ENCODE assay signal across 30 cellular contexts in the genomic region with DNA sequence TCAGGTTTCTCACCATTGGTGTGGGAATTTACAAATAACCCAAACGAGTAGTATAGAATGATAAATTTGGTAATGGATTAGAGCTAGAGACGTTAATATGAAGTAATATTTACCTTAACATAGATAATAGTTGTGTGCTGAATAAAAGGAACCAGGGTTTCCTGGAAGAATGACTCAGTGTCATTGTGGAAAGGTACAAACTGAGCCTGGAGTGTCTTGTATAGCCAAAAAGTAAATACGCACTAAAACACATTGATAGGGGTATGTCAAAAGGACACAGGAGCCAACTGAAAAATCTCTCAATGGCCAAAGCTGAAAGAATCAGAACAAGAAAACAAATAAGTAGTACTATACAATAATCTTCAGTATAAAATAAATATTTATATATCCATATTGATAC.
"Had no signal": no experiment of that assay in that cellular context is flagged by ENCODE, and none has a peak within 500 bp of the region (broad histone marks: within the 10 kb centered on the region; RNA-seq: fewer than 3 reads in every experiment).

No MANE protein-coding gene starts in this region.

- H3K4me3 ChIP-seq: ascending aorta, coronary artery, dorsolateral prefrontal cortex, gastroesophageal sphincter, hepatocyte, ovary, skin epidermis, testis, transverse colon had no signal

- H3K4me1 ChIP-seq: ascending aorta, gastroesophageal sphincter, testis had no signal

- ATAC-seq: activated CD4-positive, CD25-positive, alpha-beta regulatory T cell treated with anti-CD3 and anti-CD28 coated beads, Interleukin-2, amount 50 U/mL, for 24 hours; gastroesophageal sphincter; left cardiac atrium; naive thymus-derived CD4-positive, alpha-beta T cell; sciatic nerve; stimulated activated naive CD8-positive, alpha-beta T cell treated with anti-CD3 and anti-CD28 coated beads, Interleukin-15, Interleukin-2, amounts not matched to agents 100 U/mL and 50 U/mL, for 24 hours had no signal

- H3K36me3 ChIP-seq: ascending aorta, brain microvascular endothelial cell, gastroesophageal sphincter, ovary, transverse colon, WERI-Rb-1 had no signal

- H3K27me3 ChIP-seq: ascending aorta, brain microvascular endothelial cell, dorsolateral prefrontal cortex, gastroesophageal sphincter, hepatocyte, ovary, testis, transverse colon had no signal

- DNase-seq: activated CD4-positive, alpha-beta T cell treated with anti-CD3 and anti-CD28 coated beads for 48 hours; activated CD4-positive, alpha-beta T cell treated with anti-CD3 and anti-CD28 coated beads, Interleukin-2, amount 50 U/mL, for 48 hours; activated CD8-positive, alpha-beta memory T cell treated with anti-CD3 and anti-CD28 coated beads for 24 hours; activated effector memory CD4-positive, alpha-beta T cell treated with anti-CD3 and anti-CD28 coated beads, Interleukin-2, amount 50 U/mL, for 16 hours; activated naive CD4-positive, alpha-beta T cell treated with anti-CD3 and anti-CD28 coated beads for 36 hours; activated naive CD8-positive, alpha-beta T cell treated with anti-CD3 and anti-CD28 coated beads for 36 hours; activated T-cell treated with anti-CD3 and anti-CD28 coated beads, Interleukin-2, amount 50 U/mL, for 1 hour; brain microvascular endothelial cell; dorsolateral prefrontal cortex; effector memory CD4-positive, alpha-beta T cell; erythroblast; left cardiac atrium; mammary epithelial cell; midbrain; naive thymus-derived CD4-positive, alpha-beta T cell; ovary; stimulated activated CD4-positive, alpha-beta T cell treated with anti-CD3 and anti-CD28 coated beads, Interleukin-12 subunit alpha, Interleukin-12 subunit beta, amount 100 ng/mL, for 4 hours; stimulated activated CD4-positive, alpha-beta T cell treated with anti-CD3 and anti-CD28 coated beads, Interleukin-4, amount 100 ng/mL, for 1 hour; stimulated activated naive CD8-positive, alpha-beta T cell treated with anti-CD3 and anti-CD28 coated beads, Interleukin-15, Interleukin-2, amounts not matched to agents 100 U/mL and 50 U/mL, for 24 hours; T-helper 9 cell; testis; transverse colon; WERI-Rb-1 had no signal

- H3K9me3 ChIP-seq: ascending aorta, gastroesophageal sphincter, ovary, testis, transverse colon had no signal

- H3K27ac ChIP-seq: ascending aorta, brain microvascular endothelial cell, coronary artery, dorsolateral prefrontal cortex, gastroesophageal sphincter, hepatocyte, ovary, skin epidermis, testis, transverse colon, WERI-Rb-1 had no signal
